8 cellular contexts compared by ENCODE assay signal in genomic region chr9:122810306-122810946, GRCh38. TPM values are rescaled to one million over a fixed set of nuclear protein-coding genes. Genes with fewer than 3 reads are reported as not detected.
DNase-seq lines count a peak whose midpoint lies in the region; ATAC-seq and TF ChIP-seq lines count a peak whose summit lies in the region.

No MANE protein-coding gene starts in this region.

- no peak overlapping the region for H3K4me3 ChIP-seq in AG10803 (ENCODE audit: low read length)

- intact Hi-C loops in activated CD4-positive, alpha-beta T cell treated with anti-CD3 and anti-CD28 coated beads for 36 hours (cut with DNase I, micrococcal nuclease): loop anchor here (1.0 to 2.0 kb wide), 7 partner anchors 312 to 712 kb away; no protein-coding TSS in a partner anchor

- TF ChIP-seq CTCF in AG10803 (conservative IDR thresholded peaks at IDR 0.05; ENCODE audit: low read length) (peak; percentile 73), chondrocyte (IDR thresholded peaks at IDR 0.05) (peak; percentile 96)

- no peaks in the 10 kb centered on the region for H3K27me3 Mint-ChIP-seq in activated CD4-positive, alpha-beta T cell treated with anti-CD3 and anti-CD28 coated beads for 36 hours
- no peaks in the 10 kb centered on the region for H3K27me3 Mint-ChIP-seq in chondrocyte (ENCODE audit: low read depth)

- no peak overlapping the region for H3K27ac Mint-ChIP-seq in activated CD4-positive, alpha-beta T cell treated with anti-CD3 and anti-CD28 coated beads for 36 hours
- no peak overlapping the region for H3K27ac Mint-ChIP-seq in chondrocyte (ENCODE audit: unreplicated experiment)

- H3K9me3 Mint-ChIP-seq in activated CD4-positive, alpha-beta T cell treated with anti-CD3 and anti-CD28 coated beads for 36 hours (ENCODE audit: low read depth): peaks cover 7% of the 10 kb centered on the region
- peaks cover 7% of the 10 kb centered on the region for H3K9me3 Mint-ChIP-seq in chondrocyte (ENCODE audit: low read depth)

- no peak overlapping the region for H3K4me3 Mint-ChIP-seq in activated CD4-positive, alpha-beta T cell treated with anti-CD3 and anti-CD28 coated beads for 36 hours
- no peak overlapping the region for H3K4me3 Mint-ChIP-seq in chondrocyte (ENCODE audit: unreplicated experiment)

- peak; percentile 68 for DNase-seq in AG10803 (ENCODE audit: low read depth)
- DNase-seq in NCI-H510A treated with DMSO at 0.1 percent for 48 hours (lab: John Stamatoyannopoulos, UW): peak; percentile 87
- peak; percentile 86 for DNase-seq in activated CD4-positive, alpha-beta T cell treated with anti-CD3 and anti-CD28 coated beads for 36 hours
- DNase-seq in chondrocyte (ENCODE audit: low spot score): no peak
- DNase-seq in left lobe of liver (ENCODE audit: low spot score): peak; percentile 69
- DNase-seq in stimulated activated CD4-positive, alpha-beta T cell treated with anti-CD3 and anti-CD28 coated beads, TNF-alpha, amount 100 ng/mL, for 24 hours (ENCODE audit: low read depth in 3 of 3): peak; percentile 50 to 66 (median 51)

- POLR2A ChIA-PET in activated CD4-positive, alpha-beta T cell treated with anti-CD3 and anti-CD28 coated beads for 36 hours (lab: Charles Lee): no interaction called here

- peaks cover 29% of the 10 kb centered on the region for H3K4me1 Mint-ChIP-seq in activated CD4-positive, alpha-beta T cell treated with anti-CD3 and anti-CD28 coated beads for 36 hours
- no peaks in the 10 kb centered on the region for H3K4me1 Mint-ChIP-seq in chondrocyte (ENCODE audit: low read depth)

- peaks cover 6% of the 10 kb centered on the region for H3K36me3 Mint-ChIP-seq in activated CD4-positive, alpha-beta T cell treated with anti-CD3 and anti-CD28 coated beads for 36 hours (ENCODE audit: low read depth)
- H3K36me3 Mint-ChIP-seq in chondrocyte (ENCODE audit: low read depth): peaks cover 6% of the 10 kb centered on the region

- CTCF ChIA-PET in activated CD4-positive, alpha-beta T cell treated with anti-CD3 and anti-CD28 coated beads for 36 hours (lab: Charles Lee): interaction anchor here (0.6 to 2.3 kb wide), 16 partner anchors 13 to 712 kb away, joined by 3 to 13 read pairs (median 4); partner anchors contain the start of gene PDCL

- ATAC-seq in GM19023 (IDR thresholded peaks at IDR 0.05; ENCODE audit: unreplicated experiment) (peak; percentile 76), HG03439 (IDR thresholded peaks at IDR 0.05; ENCODE audit: unreplicated experiment) (peak; percentile 84), left lobe of liver (peak; percentile 100)
- peak; percentile 45 for ATAC-seq in activated CD4-positive, alpha-beta T cell treated with anti-CD3 and anti-CD28 coated beads for 36 hours

RNA-seq across cellular contexts. Expression of gene OR1K1, which starts 10.5 kb away (rescaled TPM):
- total RNA-seq in activated CD4-positive, alpha-beta T cell treated with anti-CD3 and anti-CD28 coated beads for 36 hours: not detected
- total RNA-seq in chondrocyte: not detected in 3 replicates
- total RNA-seq in left lobe of liver: not detected

RNA-seq across cellular contexts. Expression of gene PDCL, which starts 18.0 kb away (rescaled TPM):
- 10 to 100 TPM; 18.4 to 18.8 TPM for total RNA-seq in activated CD4-positive, alpha-beta T cell treated with anti-CD3 and anti-CD28 coated beads for 36 hours
- total RNA-seq in chondrocyte (24.9 to 28.0 TPM (median 26.4 TPM) in 3 replicates), left lobe of liver (4.8 TPM)

RNA-seq across cellular contexts. Expression of gene OR5C1, which starts 21.7 kb away (rescaled TPM):
- total RNA-seq in activated CD4-positive, alpha-beta T cell treated with anti-CD3 and anti-CD28 coated beads for 36 hours: not detected
- total RNA-seq in chondrocyte: not detected in 3 replicates
- total RNA-seq in left lobe of liver: not detected

Comparison
In these comparisons a context has a peak if more than half of its experiments do, and no peak if none do; other contexts are left out.
1. ATAC-seq: peak in every context shown above with its lines; median percentile 100 in left lobe of liver; 84 in HG03439; 76 in GM19023; 45 in activated CD4-positive, alpha-beta T cell treated with anti-CD3 and anti-CD28 coated beads for 36 hours.